Comparison of ENCODE assay signal across 7 cellular contexts in the genomic region with DNA sequence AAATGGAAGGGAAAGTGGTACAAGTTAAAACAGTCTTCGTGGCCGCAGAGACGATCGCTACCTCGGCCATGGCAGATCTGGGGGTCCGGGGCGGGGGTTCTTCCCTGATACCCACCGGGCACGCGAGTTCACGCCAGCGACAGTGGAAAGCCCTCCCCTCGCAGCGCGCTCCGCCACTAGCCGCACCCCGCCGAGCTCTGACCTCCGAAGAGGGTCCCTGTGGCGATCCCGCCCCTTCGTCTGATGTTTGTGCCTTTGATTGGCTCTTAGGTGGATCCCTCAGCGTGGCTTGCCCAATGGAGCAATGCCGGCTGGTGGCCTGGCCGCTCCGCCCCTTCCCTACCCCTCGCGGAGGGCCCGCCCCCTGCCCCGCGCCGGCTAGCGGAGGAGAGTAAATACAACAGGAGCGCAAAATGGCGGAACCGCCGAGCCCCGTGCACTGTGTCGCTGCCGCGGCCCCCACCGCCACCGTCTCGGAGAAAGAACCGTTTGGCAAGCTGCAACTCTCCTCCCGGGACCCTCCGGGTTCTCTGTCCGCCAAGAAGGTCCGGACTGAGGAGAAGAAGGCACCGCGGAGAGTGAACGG. TPM values are rescaled to one million over a fixed set of nuclear protein-coding genes. Genes with fewer than 3 reads are reported as not detected.
DNase-seq lines count a peak whose midpoint lies in the region; ATAC-seq, FAIRE-seq and TF ChIP-seq lines count a peak whose summit lies in the region.

RSBN1L (plus strand) TSS at position 403 of the 586 bp plus-strand sequence; CDS start at position 414, 11 bp downstream.

- peak within 1 kb of the TSS; percentile 97 for H3K4me3 ChIP-seq in astrocyte (ENCODE audit: insufficient read depth, low read depth, low read length)

- peaks cover 25% of the 10 kb centered on the region for H4K20me1 ChIP-seq in astrocyte (ENCODE audit: insufficient read depth, low read length)

- ATAC-seq in GM18502 (IDR thresholded peaks at IDR 0.05; ENCODE audit: poor library complexity, unreplicated experiment) (peak; percentile 91), HG02970 (IDR thresholded peaks at IDR 0.05; ENCODE audit: low FRiP score, unreplicated experiment) (peak; percentile 95)

- H3K27me3 ChIP-seq in astrocyte (ENCODE audit: insufficient read depth, low read length): no peaks in the 10 kb centered on the region

- H3K4me3 Mint-ChIP-seq in T-helper 2 cell treated with Interferon-gamma antibody and Interleukin-4, amounts not matched to agents 5 μg/mL and 100 μg/mL, for 36 hours: peak within 1 kb of the TSS; percentile 98
- H3K4me3 Mint-ChIP-seq in astrocyte (ENCODE audit: unreplicated experiment): peak within 1 kb of the TSS; percentile 96

- peak within 1 kb of the TSS; percentile 78 for H3K27ac ChIP-seq in astrocyte (ENCODE audit: low read depth, low read length)

- H3K4me1 Mint-ChIP-seq in T-helper 2 cell treated with Interferon-gamma antibody and Interleukin-4, amounts not matched to agents 5 μg/mL and 100 μg/mL, for 36 hours (ENCODE audit: low read depth): peaks cover 36% of the 10 kb centered on the region
- H3K4me1 Mint-ChIP-seq in astrocyte (ENCODE audit: low read depth, unreplicated experiment): peaks cover 26% of the 10 kb centered on the region

- H3K27me3 Mint-ChIP-seq in T-helper 2 cell treated with Interferon-gamma antibody and Interleukin-4, amounts not matched to agents 5 μg/mL and 100 μg/mL, for 36 hours (ENCODE audit: low read depth): no peaks in the 10 kb centered on the region
- no peaks in the 10 kb centered on the region for H3K27me3 Mint-ChIP-seq in astrocyte (ENCODE audit: low read depth, unreplicated experiment)

- H3K36me3 ChIP-seq in astrocyte (ENCODE audit: insufficient read depth, low read length): no peaks in the 10 kb centered on the region

- H3K9me3 ChIP-seq in astrocyte (ENCODE audit: insufficient read depth, low read depth, low read length): no peaks in the 10 kb centered on the region

- peak; percentile 12 for TF ChIP-seq CTCF in astrocyte (IDR thresholded peaks at IDR 0.05; ENCODE audit: insufficient read depth, low read depth, low read length)

- DNase-seq in NCI-H1930 (lab: John Stamatoyannopoulos, UW) (peak; percentile 98 to 99), astrocyte (ENCODE audit: low read depth) (peak; percentile 91), hepatic stellate cell (ENCODE audit: low spot score) (peak; percentile 97), renal cortical epithelial cell (ENCODE audit: low read depth) (peak; percentile 94)
- peak; percentile 98 for DNase-seq in T-helper 2 cell treated with Interferon-gamma antibody and Interleukin-4, amounts not matched to agents 5 μg/mL and 100 μg/mL, for 36 hours (ENCODE audit: low spot score)

- H3K4me2 ChIP-seq in astrocyte (ENCODE audit: low read length): peak within 1 kb of the TSS; percentile 92

- H3K36me3 Mint-ChIP-seq in T-helper 2 cell treated with Interferon-gamma antibody and Interleukin-4, amounts not matched to agents 5 μg/mL and 100 μg/mL, for 36 hours (ENCODE audit: low read depth): peaks cover 21% of the 10 kb centered on the region
- H3K36me3 Mint-ChIP-seq in astrocyte (ENCODE audit: low read depth, unreplicated experiment): peaks cover 1% of the 10 kb centered on the region

- no peaks in the 10 kb centered on the region for H3K9me3 Mint-ChIP-seq in T-helper 2 cell treated with Interferon-gamma antibody and Interleukin-4, amounts not matched to agents 5 μg/mL and 100 μg/mL, for 36 hours
- no peaks in the 10 kb centered on the region for H3K9me3 Mint-ChIP-seq in astrocyte (ENCODE audit: unreplicated experiment)

- FAIRE-seq in astrocyte (lab: Jason Lieb, UNC): no peak

- H3K4me1 ChIP-seq in astrocyte (ENCODE audit: insufficient read depth, low read length): peaks cover 8% of the 10 kb centered on the region

- peak within 1 kb of the TSS; percentile 86 for H2AFZ ChIP-seq in astrocyte (ENCODE audit: low read depth, low read length)

- H3K79me2 ChIP-seq in astrocyte (ENCODE audit: insufficient read depth, low read length): peaks cover 78% of the 10 kb centered on the region

- H3K9ac ChIP-seq in astrocyte (ENCODE audit: low read length): peak within 1 kb of the TSS; percentile 87

- peak within 1 kb of the TSS; percentile 95 for H3K27ac Mint-ChIP-seq in T-helper 2 cell treated with Interferon-gamma antibody and Interleukin-4, amounts not matched to agents 5 μg/mL and 100 μg/mL, for 36 hours
- H3K27ac Mint-ChIP-seq in astrocyte (ENCODE audit: unreplicated experiment): peak within 1 kb of the TSS; percentile 95

RNA-seq across cellular contexts. Expression of gene RSBN1L, which starts in this region (rescaled TPM):
- total RNA-seq in astrocyte: 11.4 and 12.6 TPM in 2 replicates
- total RNA-seq in renal cortical epithelial cell: 9.9 and 24.5 TPM in 2 replicates

Comparison
In these comparisons a context has a peak if more than half of its experiments do, and no peak if none do; other contexts are left out.
1. Peak in every context shown above with its lines: DNase-seq, ATAC-seq, H3K4me3 ChIP-seq and H3K27ac ChIP-seq.